ENCODE assay signal across 16 cellular contexts in genomic region chrX:150889131-150889530, GRCh38. TPM values are rescaled to one million over a fixed set of nuclear protein-coding genes. Genes with fewer than 3 reads are reported as not detected.
DNase-seq lines count a peak whose midpoint lies in the region; ATAC-seq, FAIRE-seq and TF ChIP-seq lines count a peak whose summit lies in the region.
"Had no signal": no experiment of that assay in that cellular context is flagged by ENCODE, and none has a peak within 500 bp of the region (broad histone marks: within the 10 kb centered on the region; RNA-seq: fewer than 3 reads in every experiment).

No MANE protein-coding gene starts in this region.

- CTCF ChIA-PET in HepG2 (lab: Yijun Ruan, JAX; ENCODE audit: low intra/inter-chr PET ratio, low total read pairs) = no interaction called here

- H3K9me3 ChIP-seq in HepG2 (ENCODE audit: low read length) = no peaks in the 10 kb centered on the region
- H3K9me3 ChIP-seq in right lobe of liver = no peaks in the 10 kb centered on the region
- no peaks in the 10 kb centered on the region for H3K9me3 ChIP-seq in HAP-1
- H3K9me3 ChIP-seq: BLaER1 had no signal

- TF ChIP-seq CTCF in HepG2 (CRISPR knock-in tag; IDR thresholded peaks at IDR 0.05) (no peak), right lobe of liver (IDR thresholded peaks at IDR 0.05) (no peak)

- H3K9ac ChIP-seq in HepG2 (ENCODE audit: insufficient read depth, low read depth, low read length) = no peak overlapping the region
- H3K9ac ChIP-seq: BLaER1 had no signal

- H3K4me2 ChIP-seq in HepG2 (ENCODE audit: low read depth, low read length) = no peak overlapping the region
- H3K4me2 ChIP-seq: BLaER1 had no signal

- peak; percentile 54; the same call in 2 of the 3 replicates for ATAC-seq in HepG2
- ATAC-seq in right lobe of liver = no peak
- ATAC-seq: GM12878, HCT116 had no signal

- H4K20me1 ChIP-seq in HepG2 (ENCODE audit: insufficient read depth, low read length) = no peaks in the 10 kb centered on the region
- H4K20me1 ChIP-seq: BLaER1 had no signal

- H3K27ac ChIP-seq in HepG2 (ENCODE audit: extremely low read length, insufficient read depth, low read length) (no peak overlapping the region), right lobe of liver (no peak overlapping the region), layer of hippocampus (ENCODE audit: low read depth, low read length) (peak overlapping the region; percentile 16), temporal lobe (ENCODE audit: low read depth, low read length) (peak overlapping the region; percentile 45)
- H3K27ac ChIP-seq: 22Rv1, BLaER1 had no signal

- no peaks in the 10 kb centered on the region for H3K79me2 ChIP-seq in HepG2 (ENCODE audit: insufficient read depth, low read length)

- in situ Hi-C loops in HepG2 (cut with HindIII; ENCODE audit: extremely low pct_ligation_motif_present, low pct_unique_long_range_greater_than_20kb) (no loop called here), SK-MEL-5 (cut with HindIII; ENCODE audit: low pct_unique_long_range_greater_than_20kb, low sequenced_read_pairs) (no loop called here), HAP-1 (cut with MboI; ENCODE audit: low sequenced_read_pairs) (no loop called here)

- TF ChIP-seq POLR2A in HepG2 (IDR thresholded peaks at IDR 0.05; ENCODE audit: insufficient read depth in 1 of 2, low read depth in 2 of 2, low read length in 2 of 2) (no peak), right lobe of liver (IDR thresholded peaks at IDR 0.05) (no peak)

- H3K4me3 ChIP-seq in HepG2 (replicated peaks in 1 of 3; ENCODE audit: insufficient read depth in 1 of 3, low read depth in 2 of 3, low read length in 3 of 3) = no peak overlapping the region
- H3K4me3 ChIP-seq in right lobe of liver = no peak overlapping the region
- H3K4me3 ChIP-seq in HAP-1 = no peak overlapping the region
- H3K4me3 ChIP-seq: BLaER1, GM12878 had no signal

- POLR2A ChIA-PET in HepG2 (lab: Yijun Ruan, JAX) = no interaction called here

- no peaks in the 10 kb centered on the region for H3K36me3 ChIP-seq in HepG2 (replicated peaks in 1 of 2; ENCODE audit: control insufficient read depth in 1 of 2, insufficient read depth in 2 of 2, low read length in 2 of 2)
- no peaks in the 10 kb centered on the region for H3K36me3 ChIP-seq in right lobe of liver
- no peaks in the 10 kb centered on the region for H3K36me3 ChIP-seq in HAP-1 (replicated peaks)
- H3K36me3 ChIP-seq: BLaER1 had no signal

- H3K27me3 ChIP-seq in HepG2 (ENCODE audit: control insufficient read depth in 1 of 2, insufficient read depth in 2 of 2, low read length in 2 of 2) (no peaks in the 10 kb centered on the region), right lobe of liver (no peaks in the 10 kb centered on the region), layer of hippocampus (ENCODE audit: control insufficient read depth, insufficient read depth, low read length) (no peaks in the 10 kb centered on the region), HAP-1 (ENCODE audit: low read depth) (no peaks in the 10 kb centered on the region)
- H3K27me3 ChIP-seq: BLaER1 had no signal

- TF ChIP-seq EP300 in HepG2 (IDR thresholded peaks at IDR 0.05; ENCODE audit: low read depth in 2 of 2, low read length in 2 of 2) = no peak
- TF ChIP-seq EP300 in HepG2 (CRISPR knock-in tag; IDR thresholded peaks at IDR 0.05; ENCODE audit: borderline replicate concordance) = no peak

- FAIRE-seq in HepG2 (lab: Jason Lieb, UNC) = no peak
- FAIRE-seq: GM12878, H1 had no signal

- DNase-seq in HepG2 (ENCODE audit: low spot score) = no peak
- no peak for DNase-seq in right lobe of liver
- peak; percentile 91 for DNase-seq in SK-MEL-5 (ENCODE audit: low read depth, low spot score)
- DNase-seq in stimulated activated CD4-positive, alpha-beta T cell treated with anti-CD3 and anti-CD28 coated beads, Interleukin-4, amount 100 ng/mL, for 4 hours = no peak
- no peak for DNase-seq in NCI-H510A treated with DMSO at 0.1 percent for 48 hours (lab: John Stamatoyannopoulos, UW)
- DNase-seq in HAP-1 (ENCODE audit: low spot score in 2 of 2) = no peak
- DNase-seq: CD8-positive, alpha-beta memory T cell; DMS 273 treated with DMSO at 0.1 percent for 48 hours; IMR-90 had no signal

- WGBS in HepG2 (ENCODE audit: low lambda C conversion rate) = 35% methylated on average over 2 of the region's 3 CpGs
- 60% methylated on average over 3 of the region's 3 CpGs for WGBS in right lobe of liver (ENCODE audit: insufficient coverage, low coverage, low lambda C conversion rate, missing lambda C conversion rate)

- no peak overlapping the region for H2AFZ ChIP-seq in HepG2 (ENCODE audit: low read length)

- no TSS peak for BruUV-seq in HepG2 (replicated peaks; lab: Mats Ljungman, UMichigan)

- H3K4me1 ChIP-seq in HepG2 (ENCODE audit: insufficient read depth, low read length) (no peaks in the 10 kb centered on the region), right lobe of liver (no peaks in the 10 kb centered on the region), HAP-1 (no peaks in the 10 kb centered on the region)

- no peak for TF ChIP-seq RAD21 in HepG2 (CRISPR knock-in tag; IDR thresholded peaks at IDR 0.05)

- intact Hi-C loops in HepG2 (cut with micrococcal nuclease; ENCODE audit: unreplicated experiment) (no loop called here), right lobe of liver (cut with DNase I) (no loop called here)

TF ChIP-seq in HepG2, 621 proteins besides CTCF, POLR2A, EP300 and RAD21 (continues in another document):
- no peak for TF ChIP-seq ZHX2 (IDR thresholded peaks at IDR 0.05; ENCODE audit: low read depth)
- no peak for TF ChIP-seq ZHX2 (CRISPR knock-in tag; IDR thresholded peaks at IDR 0.05; ENCODE audit: borderline replicate concordance)
- TF ChIP-seq NFIC (IDR thresholded peaks at IDR 0.05; ENCODE audit: low read length) = no peak
- no peak for TF ChIP-seq NFYB (CRISPR knock-in tag; IDR thresholded peaks at IDR 0.05)

RNA-seq across cellular contexts. Expression of gene CD99L2, which starts 9.3 kb away (rescaled TPM):
- total RNA-seq in HepG2 (2016; rRNA removed; fragmentation: Illumina TruSeq; extraction: Trizol) (2.8 and 7.6 TPM in 2 replicates), right lobe of liver (10 to 100 TPM; 25.5 to 53.6 (median 33.0) TPM), temporal lobe (38.1 TPM)
- 2.1 and 2.4 TPM in 2 replicates for total RNA-seq in HepG2 (2016; cell fraction: cytosol; rRNA removed; fragmentation: Illumina TruSeq; extraction: Trizol; ENCODE audit: low read depth)
- 2.9 and 7.7 TPM in 2 replicates for total RNA-seq in HepG2 (2016; cell fraction: insoluble cytoplasmic fraction; rRNA removed; fragmentation: Illumina TruSeq; extraction: Trizol)
- 2.6 and 2.7 TPM in 2 replicates for total RNA-seq in HepG2 (2016; cell fraction: membrane; rRNA removed; fragmentation: Illumina TruSeq; extraction: Trizol)
- total RNA-seq in HepG2 (2016; cell fraction: nucleus; rRNA removed; fragmentation: Illumina TruSeq; extraction: Trizol) = 5.6 and 8.7 TPM in 2 replicates
- polyA plus RNA-seq in HepG2 (2011; rRNA removed) = 6.9 and 8.6 TPM in 2 replicates
- 7.3 and 9.3 TPM in 2 replicates for polyA plus RNA-seq in HepG2 (2011; cell fraction: cytosol; rRNA removed)
- polyA plus RNA-seq in HepG2 (2011; cell fraction: nucleus; rRNA removed) = 6.2 and 6.5 TPM in 2 replicates
- 5.7 and 8.9 TPM in 2 replicates for polyA plus RNA-seq in HepG2 (2012)
- 0.74 and 0.75 TPM in 2 replicates for polyA plus RNA-seq in HepG2 (2016; cell fraction: cytosol; fragmentation: Illumina TruSeq; extraction: Trizol; ENCODE audit: low read depth)
- 2.9 and 3.3 TPM in 2 replicates for polyA plus RNA-seq in HepG2 (2016; cell fraction: insoluble cytoplasmic fraction; fragmentation: Illumina TruSeq; extraction: Trizol; ENCODE audit: low read depth)
- polyA plus RNA-seq in HepG2 (2016; cell fraction: membrane; fragmentation: Illumina TruSeq; extraction: Trizol; ENCODE audit: low read depth) = 1.7 and 1.9 TPM in 2 replicates
- 8.1 and 8.4 TPM in 2 replicates for polyA plus RNA-seq in HepG2 (2016; cell fraction: nucleus; fragmentation: Illumina TruSeq; extraction: Trizol; ENCODE audit: insufficient read depth, low read depth)
- polyA minus RNA-seq in HepG2 (2011; rRNA and poly(A)+ RNA removed; ENCODE audit: low replicate concordance) = 11.3 and 23.7 TPM in 2 replicates
- polyA minus RNA-seq in HepG2 (2011; cell fraction: cytosol; rRNA and poly(A)+ RNA removed) = 3.5 and 4.6 TPM in 2 replicates
- 2.8 and 3.7 TPM in 2 replicates for polyA minus RNA-seq in HepG2 (2011; cell fraction: nucleus; rRNA and poly(A)+ RNA removed)
- 34.4 and 37.7 TPM in 2 replicates for total RNA-seq in SK-MEL-5 (2014; rRNA removed; shearing (Covaris generic))
- 61.4 and 85.6 TPM in 2 replicates for polyA plus RNA-seq in SK-MEL-5 (2015; cell fraction: cytosol; rRNA removed)
- polyA plus RNA-seq in SK-MEL-5 (2015; cell fraction: nucleus; rRNA removed) = 15.3 and 21.0 TPM in 2 replicates

Comparison
In these comparisons a context has a peak if more than half of its experiments do, and no peak if none do; other contexts are left out.
1. H3K27ac ChIP-seq: peak in layer of hippocampus (single experiment) and temporal lobe (single experiment); none in HepG2 (single experiment) and right lobe of liver (0 of 3).